Comparison of ENCODE assay signal across 8 cellular contexts in genomic region chr7:139340808-139341057, GRCh38. TPM values are rescaled to one million over a fixed set of nuclear protein-coding genes. Genes with fewer than 3 reads are reported as not detected.
DNase-seq lines count a peak whose midpoint lies in the region; ATAC-seq, FAIRE-seq and TF ChIP-seq lines count a peak whose summit lies in the region.

No MANE protein-coding gene starts in this region.

- no peaks in the 10 kb centered on the region for H3K36me3 ChIP-seq in CD8-positive, alpha-beta memory T cell (ENCODE audit: insufficient read depth, low read length)
- H3K36me3 ChIP-seq in KOPT-K1 (ENCODE audit: insufficient read depth, low read length) (peaks cover 4% of the 10 kb centered on the region; the same call in 1 of the 2 replicates), bronchial epithelial cell (ENCODE audit: control insufficient read depth, insufficient read depth, low read length) (peaks cover 2% of the 10 kb centered on the region)

- no peak for DNase-seq in CD8-positive, alpha-beta memory T cell
- DNase-seq in bronchial epithelial cell (ENCODE audit: low read depth) (no peak), NCI-H774 (lab: John Stamatoyannopoulos, UW) (no peak), GM03348 (ENCODE audit: low spot score) (no peak), HuH-7 (ENCODE audit: low spot score) (no peak)

- peak overlapping the region; percentile 100 for H3K27ac ChIP-seq in CD8-positive, alpha-beta memory T cell (ENCODE audit: low read depth, low read length)
- peak overlapping the region; percentile 95 for H3K27ac ChIP-seq in KOPT-K1 (ENCODE audit: low read depth, low read length, poor library complexity, severe bottlenecking)

- H3K4me1 ChIP-seq in CD8-positive, alpha-beta memory T cell (ENCODE audit: insufficient read depth, low read length) = peaks cover 24% of the 10 kb centered on the region
- H3K4me1 ChIP-seq in mononuclear cell (ENCODE audit: insufficient read depth, low read length) = peaks cover 26% of the 10 kb centered on the region

- peak overlapping the region; percentile 91 to 100 (median 98) for H3K4me3 Mint-ChIP-seq in CD8-positive, alpha-beta memory T cell

- POLR2A ChIA-PET in CD8-positive, alpha-beta memory T cell (lab: Charles Lee) = interaction anchor here (0.5 to 2.6 kb wide), 5 partner anchors 19 to 288 kb away, joined by 3 to 67 read pairs (median 3); partner anchors contain the start of gene LUC7L2

- peaks cover 0 to 12% (median 6%) of the 10 kb centered on the region in 5 donors for H3K9me3 Mint-ChIP-seq in CD8-positive, alpha-beta memory T cell

- TF ChIP-seq CTCF in bronchial epithelial cell (IDR thresholded peaks at IDR 0.05; ENCODE audit: insufficient read depth, low read length, severe bottlenecking) = no peak

- H3K27ac Mint-ChIP-seq in CD8-positive, alpha-beta memory T cell = peak overlapping the region; percentile 99 to 100 (median 100)

- peaks cover 5 to 16% of the 10 kb centered on the region in 2 donors for H3K27me3 Mint-ChIP-seq in CD8-positive, alpha-beta memory T cell

- no peaks in the 10 kb centered on the region for H3K27me3 ChIP-seq in CD8-positive, alpha-beta memory T cell (ENCODE audit: insufficient read depth, low read length, poor library complexity, severe bottlenecking)
- H3K27me3 ChIP-seq in bronchial epithelial cell (ENCODE audit: control insufficient read depth, insufficient read depth, low read length) (no peaks in the 10 kb centered on the region), mononuclear cell (ENCODE audit: insufficient read depth, low read length) (no peaks in the 10 kb centered on the region)

- no peak for ATAC-seq in GM18870 (IDR thresholded peaks at IDR 0.05; ENCODE audit: unreplicated experiment)

- peak overlapping the region; percentile 97 for H3K4me3 ChIP-seq in CD8-positive, alpha-beta memory T cell (ENCODE audit: low read length)
- H3K4me3 ChIP-seq in bronchial epithelial cell (ENCODE audit: low read depth, low read length) (peak overlapping the region; percentile 97), mononuclear cell (ENCODE audit: low read length) (peak overlapping the region; percentile 95)

- peaks cover 25 to 45% (median 43%) of the 10 kb centered on the region in 3 donors for H3K4me1 Mint-ChIP-seq in CD8-positive, alpha-beta memory T cell

- H3K9me3 ChIP-seq in CD8-positive, alpha-beta memory T cell (ENCODE audit: low read length) = peaks cover 6% of the 10 kb centered on the region
- H3K9me3 ChIP-seq in KOPT-K1 (ENCODE audit: insufficient read depth, low read length, poor library complexity, severe bottlenecking) (no peaks in the 10 kb centered on the region), mononuclear cell (ENCODE audit: low read depth, low read length) (no peaks in the 10 kb centered on the region)

- CTCF ChIA-PET in CD8-positive, alpha-beta memory T cell (lab: Charles Lee) = interaction anchor here (0.9 to 2.3 kb wide), 2 partner anchors 19 to 26 kb away, joined by 3 to 9 read pairs; partner anchors contain the start of gene LUC7L2

- H3K36me3 Mint-ChIP-seq in CD8-positive, alpha-beta memory T cell = peaks cover 0 to 23% (median 0%) of the 10 kb centered on the region in 3 donors

- FAIRE-seq in bronchial epithelial cell (lab: Jason Lieb, UNC) = no peak

RNA-seq across cellular contexts. Expression of gene FMC1, which starts 0.4 kb away (rescaled TPM):
- total RNA-seq in CD8-positive, alpha-beta memory T cell = 10 to 100 TPM; 10.7 to 12.2 TPM
- polyA plus RNA-seq in CD8-positive, alpha-beta memory T cell = 46.4 TPM
- total RNA-seq in bronchial epithelial cell (1.6 and 7.0 TPM in 2 replicates), mononuclear cell (2.2 TPM)

RNA-seq across cellular contexts. Expression of gene LUC7L2, which starts 19.0 kb away (rescaled TPM):
- 100 to 1,000 TPM; 150 to 164 TPM for total RNA-seq in CD8-positive, alpha-beta memory T cell
- 72.0 TPM for polyA plus RNA-seq in CD8-positive, alpha-beta memory T cell
- total RNA-seq in bronchial epithelial cell (52.7 and 71.9 TPM in 2 replicates), mononuclear cell (105 TPM)
